ENCODE assay signal across 28 cellular contexts in the genomic region with DNA sequence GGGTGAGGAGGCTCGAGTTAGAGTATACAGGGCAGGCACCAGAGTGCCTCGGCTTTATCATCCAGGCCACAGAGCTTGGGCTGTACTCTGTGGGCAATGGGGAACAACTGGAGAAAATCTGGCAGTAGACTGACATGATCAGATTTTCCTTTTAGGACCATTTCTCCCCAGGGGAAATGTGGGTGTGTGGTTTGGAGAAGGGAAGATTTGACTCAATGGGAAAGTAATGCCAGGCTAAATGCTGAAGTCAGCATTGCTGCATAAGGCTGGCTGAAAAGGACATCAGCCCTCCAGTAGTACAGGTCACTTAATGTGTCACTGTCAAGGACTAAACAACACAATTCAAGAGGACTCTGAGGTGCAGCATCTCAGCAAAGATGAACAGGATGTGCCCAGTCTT. TPM values are rescaled to one million over a fixed set of nuclear protein-coding genes. Genes with fewer than 3 reads are reported as not detected.
DNase-seq lines count a peak whose midpoint lies in the region; TF ChIP-seq lines count a peak whose summit lies in the region.
"Had no signal": no experiment of that assay in that cellular context is flagged by ENCODE, and none has a peak within 500 bp of the region (broad histone marks: within the 10 kb centered on the region; RNA-seq: fewer than 3 reads in every experiment).

No MANE protein-coding gene starts in this region.

- peak overlapping the region in 3 of 5 experiments; percentile 22 to 71 (median 65) for H3K27ac Mint-ChIP-seq in brain

- H3K4me1 ChIP-seq in colonic mucosa: peaks cover 6% of the 10 kb centered on the region
- H3K4me1 ChIP-seq: SJSA1 had no signal

- no peak overlapping the region for H3K4me3 Mint-ChIP-seq in brain

- no peaks in the 10 kb centered on the region for H3K9me3 ChIP-seq in colonic mucosa
- H3K9me3 ChIP-seq: MG63, SJSA1 had no signal

- peaks cover 25% of the 10 kb centered on the region for H3K4me1 Mint-ChIP-seq in brain

- TF ChIP-seq CTCF in brain (conservative IDR thresholded peaks at IDR 0.05): no peak
- no peak for TF ChIP-seq CTCF in colonic mucosa (IDR thresholded peaks at IDR 0.05)

- H3K36me3 ChIP-seq in colonic mucosa: no peaks in the 10 kb centered on the region
- H3K36me3 ChIP-seq: MG63, SJSA1 had no signal

- intact Hi-C loops in colonic mucosa (cut with DNase I): no loop called here

- H3K4me3 ChIP-seq in colonic mucosa: no peak overlapping the region
- H3K4me3 ChIP-seq: MG63, SJSA1 had no signal

- DNase-seq in DMS53 (lab: John Stamatoyannopoulos, UW): peak; percentile 24
- no peak for DNase-seq in DMS53 treated with DMSO at 0.1 percent for 48 hours (lab: John Stamatoyannopoulos, UW; ENCODE audit: unreplicated experiment)
- peak; percentile 12 for DNase-seq in myocyte (ENCODE audit: low read depth)
- no peak for DNase-seq in RKO (ENCODE audit: low spot score)
- DNase-seq in colonic mucosa: no peak
- no peak for DNase-seq in COR-L47 (lab: John Stamatoyannopoulos, UW)
- DNase-seq: ACHN; DMS153; KBM-7; MG63; NCI-H1105 treated with DMSO at 0.1 percent for 48 hours; NCI-H146; NCI-H2029; NCI-H446; NCI-H526; NCI-H82; NK-92 treated with Interleukin-12 subunit alpha and Interleukin-12 subunit beta, amount 100 ng/mL, for 24 hours; PC-3; Right ventricle myocardium superior had no signal

- no peak overlapping the region for H3K27ac ChIP-seq in colonic mucosa
- H3K27ac ChIP-seq: 22Rv1, SJSA1 had no signal

- H3K27me3 ChIP-seq in colonic mucosa: no peaks in the 10 kb centered on the region
- H3K27me3 ChIP-seq: MG63 had no signal

- no peak overlapping the region for H3K9ac ChIP-seq in colonic mucosa (ENCODE audit: low read depth in 2 of 2, low read length in 2 of 2)

- peaks cover 9% of the 10 kb centered on the region for H3K27me3 Mint-ChIP-seq in brain

- peaks cover 2 to 8% (median 5%) of the 10 kb centered on the region in 5 experiments for H3K9me3 Mint-ChIP-seq in brain

- no peaks in the 10 kb centered on the region for H3K36me3 Mint-ChIP-seq in brain

RNA-seq across cellular contexts. Expression of a gene that starts 5.0 kb away (rescaled TPM):
- polyA plus RNA-seq in brain (ENCODE audit: insufficient read depth, low read depth, low replicate concordance): not detected
- total RNA-seq in myocyte (not detected in 2 replicates), colonic mucosa (under 1 TPM; 0.32 to 0.66 TPM)
- polyA plus RNA-seq in myocyte (2012): not detected
- total RNA-seq: Daoy, G401, H4, HT1080, PC-3, RPMI7951 had no signal
- polyA plus RNA-seq: BJ had no signal

RNA-seq across cellular contexts. Expression of a gene that starts 40.4 kb away (rescaled TPM):
- not detected for polyA plus RNA-seq in brain (ENCODE audit: insufficient read depth, low read depth, low replicate concordance)
- total RNA-seq in myocyte (not detected in 2 replicates), colonic mucosa (not detected)
- polyA plus RNA-seq in myocyte (2012): not detected
- total RNA-seq: Daoy, G401, H4, HT1080, PC-3, Right ventricle myocardium superior, RPMI7951, SJSA1 had no signal
- polyA plus RNA-seq: BJ had no signal

Comparison
In these comparisons a context has a peak if more than half of its experiments do, and no peak if none do; other contexts are left out.
1. DNase-seq: peak in DMS53 (single experiment) and myocyte (single experiment); none in DMS53 treated with DMSO at 0.1 percent for 48 hours (single experiment), RKO (single experiment), colonic mucosa (single experiment) and COR-L47 (single experiment).